Comparison of ENCODE assay signal across 24 cellular contexts in genomic region chr11:41985799-41986198, GRCh38.
"Had no signal": no experiment of that assay in that cellular context is flagged by ENCODE, and none has a peak within 500 bp of the region (broad histone marks: within the 10 kb centered on the region; RNA-seq: fewer than 3 reads in every experiment).

No MANE protein-coding gene starts in this region.

- FAIRE-seq: islet of Langerhans had no signal

- DNase-seq: hypothalamus; immature natural killer cell; left ventricle myocardium inferior; midbrain; mucosa of descending colon; naive thymus-derived CD4-positive, alpha-beta T cell; ovary; right lobe of liver; stimulated activated CD4-positive, alpha-beta T cell treated with anti-CD3 and anti-CD28 coated beads, Interleukin-1b, Interleukin-23, amount 100 ng/mL, for 48 hours; stimulated activated CD4-positive, alpha-beta T cell treated with anti-CD3 and anti-CD28 coated beads, Interleukin-2, amount 100 ng/mL, for 48 hours; stimulated activated CD4-positive, alpha-beta T cell treated with anti-CD3 and anti-CD28 coated beads, Interleukin-4, amount 100 ng/mL, for 4 hours; stimulated activated CD8-positive, alpha-beta memory T cell treated with anti-CD3 and anti-CD28 coated beads, Interleukin-4, amount 100 ng/mL, for 48 hours; stimulated activated naive CD4-positive, alpha-beta T cell treated with Interleukin-2 at 50 U/mL for 16 hours; stimulated activated naive CD8-positive, alpha-beta T cell treated with anti-CD3 and anti-CD28 coated beads, Interleukin-15, amount 100 ng/mL, for 72 hours; substantia nigra; transverse colon; upper lobe of left lung had no signal

- H3K9me3 ChIP-seq: left ventricle myocardium inferior, mucosa of descending colon, ovary, right atrium auricular region, right lobe of liver, transverse colon, upper lobe of left lung, vagina had no signal

- H3K4me3 ChIP-seq: left ventricle myocardium inferior, lung, mucosa of descending colon, ovary, right atrium auricular region, right lobe of liver, smooth muscle cell, transverse colon, upper lobe of left lung, vagina had no signal

- H3K27me3 ChIP-seq: ovary, right atrium auricular region, right lobe of liver, transverse colon, upper lobe of left lung, vagina had no signal

- H3K27ac ChIP-seq: left ventricle myocardium inferior, ovary, right atrium auricular region, right lobe of liver, transverse colon, upper lobe of left lung, vagina had no signal

- H3K4me2 ChIP-seq: smooth muscle cell had no signal

- H3K4me1 ChIP-seq: left ventricle myocardium inferior, right atrium auricular region, right lobe of liver, transverse colon, upper lobe of left lung, vagina had no signal

- H3K36me3 ChIP-seq: left ventricle myocardium inferior, ovary, right atrium auricular region, right lobe of liver, transverse colon, upper lobe of left lung, vagina had no signal

- ATAC-seq: mucosa of descending colon; naive thymus-derived CD4-positive, alpha-beta T cell; natural killer cell treated with Interleukin-12 subunit alpha and Interleukin-12 subunit beta and Interleukin-15 and Interleukin-18, amount 100 ng/mL, for 72 hours; right lobe of liver; stimulated activated memory B cell treated with anti-CD40 and anti-IgM and Interleukin-4, amounts not matched to agents 10 μg/mL and 1 μg/mL and 100 μg/mL, for 72 hours; stimulated activated naive CD8-positive, alpha-beta T cell treated with anti-CD3 and anti-CD28 coated beads, Interleukin-15, amount 100 ng/mL, for 72 hours had no signal
